In genomic region chr1:203282720-203283542, GRCh38 we compare ENCODE assay signal across 12 cellular contexts. TPM values are rescaled to one million over a fixed set of nuclear protein-coding genes. Genes with fewer than 3 reads are reported as not detected.
DNase-seq lines count a peak whose midpoint lies in the region; FAIRE-seq and TF ChIP-seq lines count a peak whose summit lies in the region.
"Had no signal": no experiment of that assay in that cellular context is flagged by ENCODE, and none has a peak within 500 bp of the region (broad histone marks: within the 10 kb centered on the region; RNA-seq: fewer than 3 reads in every experiment).

No MANE protein-coding gene starts in this region.

- no peaks in the 10 kb centered on the region for H3K36me3 ChIP-seq in BLaER1 treated with 17β-estradiol and CSF1 and Interleukin-3, amounts not matched to agents 10 nM and 100 nM
- H3K36me3 ChIP-seq in WERI-Rb-1, result no peaks in the 10 kb centered on the region

- no peaks in the 10 kb centered on the region for H3K27me3 Mint-ChIP-seq in nephron (ENCODE audit: low read depth)

- no peaks in the 10 kb centered on the region for H3K36me3 Mint-ChIP-seq in nephron (ENCODE audit: low read depth)

- peak overlapping the region in 5 of 10 experiments; percentile 13 to 37 (median 14); a peak in 5 of 20 replicates for H3K4me3 ChIP-seq in BLaER1 treated with 17β-estradiol and CSF1 and Interleukin-3, amounts not matched to agents 10 nM and 100 nM
- H3K4me3 ChIP-seq in WERI-Rb-1 (ENCODE audit: low read depth, low read length), result no peak overlapping the region

- H3K9me3 ChIP-seq in BLaER1 treated with 17β-estradiol and CSF1 and Interleukin-3, amounts not matched to agents 10 nM and 100 nM (replicated peaks in 1 of 11), result no peaks in the 10 kb centered on the region
- no peaks in the 10 kb centered on the region for H3K9me3 ChIP-seq in WERI-Rb-1 (ENCODE audit: severe bottlenecking)

- H4K20me1 ChIP-seq in BLaER1 treated with 17β-estradiol and CSF1 and Interleukin-3, amounts not matched to agents 10 nM and 100 nM, result no peaks in the 10 kb centered on the region

- H3K27me3 ChIP-seq in BLaER1 treated with 17β-estradiol and CSF1 and Interleukin-3, amounts not matched to agents 10 nM and 100 nM, result no peaks in the 10 kb centered on the region
- H3K27me3 ChIP-seq in WERI-Rb-1 (ENCODE audit: insufficient read depth, low read depth, severe bottlenecking), result no peaks in the 10 kb centered on the region

- peak; percentile 31; the same call in 1 of the 2 replicates for TF ChIP-seq CTCF in WERI-Rb-1 (IDR thresholded peaks at IDR 0.05; ENCODE audit: low read depth, low read length)
- TF ChIP-seq CTCF in nephron (IDR thresholded peaks at IDR 0.05; ENCODE audit: unreplicated experiment in 3 of 3), result no peak

- peak overlapping the region; percentile 89 to 98 (median 94) for H3K4me2 ChIP-seq in BLaER1 treated with 17β-estradiol and CSF1 and Interleukin-3, amounts not matched to agents 10 nM and 100 nM

- FAIRE-seq in GM19239 (lab: Jason Lieb, UNC), result peak; percentile 49

- no peaks in the 10 kb centered on the region for H3K9me3 Mint-ChIP-seq in nephron

- peaks cover 87% of the 10 kb centered on the region for H3K4me1 Mint-ChIP-seq in nephron

- peak overlapping the region; percentile 17 to 92 (median 69); a peak in 20 of 22 replicates for H3K9ac ChIP-seq in BLaER1 treated with 17β-estradiol and CSF1 and Interleukin-3, amounts not matched to agents 10 nM and 100 nM

- H3K27ac Mint-ChIP-seq in nephron, result peak overlapping the region; percentile 94 to 95 (median 95)

- H3K4me1 ChIP-seq in BLaER1 treated with 17β-estradiol and CSF1 and Interleukin-3, amounts not matched to agents 10 nM and 100 nM, result peaks cover 92 to 98% (median 97%) of the 10 kb centered on the region in 10 experiments

- peak overlapping the region; percentile 33 to 99 (median 99); a peak in 21 of 22 replicates for H3K27ac ChIP-seq in BLaER1 treated with 17β-estradiol and CSF1 and Interleukin-3, amounts not matched to agents 10 nM and 100 nM
- peak overlapping the region; percentile 84 for H3K27ac ChIP-seq in WERI-Rb-1

- H3K4me3 Mint-ChIP-seq in nephron, result peak overlapping the region in 2 of 3 experiments; percentile 9 to 31

- no peak for DNase-seq in GM19239 (ENCODE audit: insufficient read length, low spot score)
- DNase-seq in WERI-Rb-1, result peak; percentile 99
- DNase-seq in HT-29 (ENCODE audit: low spot score), result no peak
- DNase-seq in stimulated activated naive CD4-positive, alpha-beta T cell (lab: John Stamatoyannopoulos, UW), result no peak
- DNase-seq in stimulated activated CD4-positive, alpha-beta T cell treated with anti-CD3 and anti-CD28 coated beads, Interleukin-2, amount 100 ng/mL, for 48 hours, result no peak
- DNase-seq in NCI-H774 (lab: John Stamatoyannopoulos, UW), result no peak
- DNase-seq: DMS79; NCI-H748 treated with DMSO at 0.1 percent for 48 hours; stimulated activated CD4-positive, alpha-beta T cell treated with anti-CD3 and anti-CD28 coated beads, Interleukin-1b, Interleukin-23, amount 100 ng/mL, for 48 hours had no signal

RNA-seq across cellular contexts. Expression of gene BTG2, which starts 22.4 kb away (rescaled TPM):
- total RNA-seq in HT-29 (2014; rRNA removed; shearing (Covaris generic)), result 103 and 116 TPM in 2 replicates

RNA-seq across cellular contexts. Expression of gene CHIT1, which starts 53.5 kb away (rescaled TPM):
- total RNA-seq in HT-29 (2014; rRNA removed; shearing (Covaris generic)), result not detected in 2 replicates
- total RNA-seq: dermis microvascular lymphatic vessel endothelial cell had no signal
